9 cellular contexts compared by ENCODE assay signal in genomic region chr5:78574731-78575161, GRCh38.
A peak's percentile ranks its signal among the peaks of the same experiment; 100 is the strongest.
DNase-seq lines count a peak whose midpoint lies in the region; ATAC-seq, FAIRE-seq and TF ChIP-seq lines count a peak whose summit lies in the region.
"Had no signal": no experiment of that assay in that cellular context is flagged by ENCODE, and none has a peak within 500 bp of the region (broad histone marks: within the 10 kb centered on the region; RNA-seq: fewer than 3 reads in every experiment).

No MANE protein-coding gene starts in this region.

- BruUV-seq in K562 (replicated peaks; lab: Mats Ljungman, UMichigan): no TSS peak

- no peak overlapping the region for H3K4me2 ChIP-seq in K562 (ENCODE audit: insufficient read depth, low read length)

- no peak overlapping the region for H3K4me3 ChIP-seq in K562
- no peak overlapping the region for H3K4me3 ChIP-seq in mucosa of descending colon
- no peak overlapping the region for H3K4me3 ChIP-seq in sigmoid colon

- H3K27ac ChIP-seq in K562 (ENCODE audit: extremely low read depth, low read depth, low read length) (no peak overlapping the region), sigmoid colon (peak overlapping the region in 2 of 4 donors; percentile 26 to 29)

- CTCF ChIA-PET in K562 (lab: Yijun Ruan, JAX; ENCODE audit: low intra/inter-chr PET ratio): no interaction called here

- no peak for TF ChIP-seq RAD21 in K562 (CRISPR knock-in tag; conservative IDR thresholded peaks at IDR 0.05 in 1 of 2, IDR thresholded peaks at IDR 0.05 in 1 of 2)

- peak; percentile 55 for FAIRE-seq in K562 (lab: Jason Lieb, UNC)

- H3K9me3 ChIP-seq in K562 (replicated peaks; ENCODE audit: control insufficient read depth, insufficient read depth, low read depth, low read length) (no peaks in the 10 kb centered on the region), mucosa of descending colon (no peaks in the 10 kb centered on the region), sigmoid colon (no peaks in the 10 kb centered on the region)

- intact Hi-C loops in K562 (cut with micrococcal nuclease): no loop called here
- intact Hi-C loops in mucosa of descending colon (cut with DNase I, micrococcal nuclease): no loop called here
- intact Hi-C loops in sigmoid colon (cut with DNase I): no loop called here

- peak overlapping the region in 1 of 2 experiments; percentile 5; a peak in 1 of 4 replicates for H3K9ac ChIP-seq in K562 (ENCODE audit: insufficient read depth in 1 of 2, low read depth in 2 of 2, low read length in 2 of 2)

- H3K27me3 ChIP-seq in K562 (ENCODE audit: control insufficient read depth in 2 of 2, insufficient read depth in 2 of 2, low read length in 2 of 2) (no peaks in the 10 kb centered on the region), sigmoid colon (no peaks in the 10 kb centered on the region)

- in situ Hi-C loops in GM13977 (cut with MboI; ENCODE audit: low pct_unique_long_range_greater_than_20kb, low sequenced_read_pairs, unreplicated experiment) (no loop called here), K562 (cut with MboI) (no loop called here)

- TF ChIP-seq EP300 in K562 (IDR thresholded peaks at IDR 0.05; ENCODE audit: low read length) (no peak), sigmoid colon (IDR thresholded peaks at IDR 0.05) (no peak)

- H3K36me3 ChIP-seq in K562 (ENCODE audit: control insufficient read depth, insufficient read depth, low read length): no peaks in the 10 kb centered on the region
- H3K36me3 ChIP-seq in mucosa of descending colon (ENCODE audit: low read depth): no peaks in the 10 kb centered on the region
- no peaks in the 10 kb centered on the region for H3K36me3 ChIP-seq in sigmoid colon

- POLR2A ChIA-PET in K562 (lab: Yijun Ruan, JAX): no interaction called here

- WGBS in K562 (ENCODE audit: insufficient coverage, low coverage, missing lambda C conversion rate): 60% methylated on average over 7 of the region's 7 CpGs
- 80 to 81% methylated on average over 7 of the region's 7 CpGs for WGBS in sigmoid colon, 2 donors

- no peaks in the 10 kb centered on the region for H3K79me2 ChIP-seq in K562 (ENCODE audit: control insufficient read depth, insufficient read depth, low read length)

- peak; percentile 42 for DNase-seq in GM13977 (ENCODE audit: low spot score)
- DNase-seq in K562 (ENCODE audit: extremely low read depth in 1 of 4, low spot score in 3 of 4): no peak
- no peak for DNase-seq in mucosa of descending colon
- no peak for DNase-seq in inferior parietal cortex (ENCODE audit: extremely low spot score)
- DNase-seq in NCI-H2196 treated with DMSO at 0.1 percent for 48 hours (lab: John Stamatoyannopoulos, UW; ENCODE audit: unreplicated experiment): no peak
- no peak for DNase-seq in sigmoid colon
- no peak for DNase-seq in activated CD8-positive, alpha-beta memory T cell treated with anti-CD3 and anti-CD28 coated beads, Interleukin-2, amount 50 U/mL, for 4 hours
- DNase-seq: Karpas-422 had no signal

- no peaks in the 10 kb centered on the region for H3K9me1 ChIP-seq in K562 (ENCODE audit: control insufficient read depth, insufficient read depth, low read length)

- H3K4me1 ChIP-seq in K562 (replicated peaks in 1 of 2; ENCODE audit: control insufficient read depth in 2 of 2, insufficient read depth in 2 of 2, low read length in 2 of 2): peaks cover 0 to 15% of the 10 kb centered on the region in 2 experiments; a peak in 3 of 5 replicates
- H3K4me1 ChIP-seq in mucosa of descending colon (ENCODE audit: low read depth): no peaks in the 10 kb centered on the region
- H3K4me1 ChIP-seq in sigmoid colon: peaks cover 0 to 62% (median 45%) of the 10 kb centered on the region in 4 donors

- TF ChIP-seq CTCF in GM13977 (IDR thresholded peaks at IDR 0.05; ENCODE audit: extremely low read depth, insufficient read depth, missing control alignments) (no peak), K562 (IDR thresholded peaks at IDR 0.05 in 2 of 3, conservative IDR thresholded peaks at IDR 0.05 in 1 of 3; ENCODE audit: insufficient read depth in 2 of 3, low read depth in 1 of 3, low read length in 3 of 3) (no peak), mucosa of descending colon (IDR thresholded peaks at IDR 0.05) (no peak), sigmoid colon (IDR thresholded peaks at IDR 0.05) (no peak)

- H4K20me1 ChIP-seq in K562 (replicated peaks; ENCODE audit: control insufficient read depth, insufficient read depth, low read length): no peaks in the 10 kb centered on the region

- no peak overlapping the region; the same call in 1 of the 2 replicates for H2AFZ ChIP-seq in K562 (ENCODE audit: low read depth, low read length)

- TF ChIP-seq POLR2A in K562 (conservative IDR thresholded peaks at IDR 0.05) (no peak), sigmoid colon (IDR thresholded peaks at IDR 0.05) (no peak)

- ATAC-seq in HG02885 (IDR thresholded peaks at IDR 0.05; ENCODE audit: poor library complexity, unreplicated experiment) (peak; percentile 82), K562 (no peak), mucosa of descending colon (peak; percentile 78)

TF ChIP-seq in K562, 482 proteins besides CTCF, POLR2A, EP300 and RAD21:
- no peak for TF ChIP-seq XRCC3 (IDR thresholded peaks at IDR 0.05)
- no peak for TF ChIP-seq ATF3 (IDR thresholded peaks at IDR 0.05)
- no peak for TF ChIP-seq ATF3 (CRISPR knock-in tag; conservative IDR thresholded peaks at IDR 0.05)
- no peak for TF ChIP-seq DACH1 (IDR thresholded peaks at IDR 0.05; ENCODE audit: partially characterized antibody)
- no peak for TF ChIP-seq NR2C2 (CRISPR knock-in tag; IDR thresholded peaks at IDR 0.05)
- TF ChIP-seq NR2C2 (tag; IDR thresholded peaks at IDR 0.05): no peak
TF ChIP-seq in K562: peak in this region for 0.
